1 cellular context compared by ENCODE assay signal in genomic region chr1:99768525-99769382, GRCh38.
TF ChIP-seq lines count a peak whose summit lies in the region.

No MANE protein-coding gene starts in this region.

TF ChIP-seq in HepG2, 621 proteins besides CTCF, POLR2A, EP300 and RAD21:
- TF ChIP-seq TARDBP (CRISPR knock-in tag; IDR thresholded peaks at IDR 0.05) (no peak), BCL6 (CRISPR knock-in tag; IDR thresholded peaks at IDR 0.05) (peak; percentile 63)
TF ChIP-seq in HepG2: peak in this region for 1.
